In the genomic region with DNA sequence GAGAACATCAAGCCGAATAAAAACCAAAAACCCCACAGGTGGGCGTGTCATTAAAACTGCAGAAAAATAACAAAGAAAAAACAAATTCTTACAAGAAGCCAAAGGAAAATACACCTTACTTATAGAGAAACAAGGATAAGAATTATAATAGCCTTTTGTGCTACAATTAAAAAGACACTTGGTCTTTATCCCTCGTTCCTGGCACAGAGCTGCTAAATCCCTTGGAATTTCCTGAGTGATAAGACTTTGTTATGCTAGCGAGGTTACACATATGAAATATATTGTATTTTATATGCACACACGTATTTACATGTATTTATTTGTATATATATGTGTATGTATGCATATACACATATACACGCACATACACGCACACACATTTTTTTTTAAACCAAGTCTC, we compare ENCODE assay signal across 29 cellular contexts.
"Had no signal": no experiment of that assay in that cellular context is flagged by ENCODE, and none has a peak within 500 bp of the region (broad histone marks: within the 10 kb centered on the region; RNA-seq: fewer than 3 reads in every experiment).

No MANE protein-coding gene starts in this region.

- H3K27ac ChIP-seq: body of pancreas, epithelial cell of prostate, esophagus squamous epithelium had no signal

- H3K4me3 Mint-ChIP-seq: activated CD4-positive, alpha-beta memory T cell treated with anti-CD3 and anti-CD28 coated beads, Interleukin-2, amount 10 ng/mL, durations not matched to agents 7 days and 5 days; activated CD4-positive, alpha-beta T cell treated with anti-CD3 and anti-CD28 coated beads for 36 hours; activated CD4-positive, alpha-beta T cell treated with anti-CD3 and anti-CD28 coated beads, Interleukin-2, amount 10 ng/mL, durations not matched to agents 24 days and 14 days; activated naive CD8-positive, alpha-beta T cell; activated T-cell treated with anti-CD3 and anti-CD28 coated beads, Interleukin-2, amount 50 U/mL, for 24 hours; activated T-cell treated with anti-CD3 and anti-CD28 coated beads, Interleukin-2, amount 50 U/mL, for 72 hours; activated T-helper 17 cell treated with anti-CD3 and anti-CD28 coated beads, Interleukin-2, amount 50 U/mL, for 72 hours; effector memory CD8-positive, alpha-beta T cell had no signal

- H3K27me3 ChIP-seq: body of pancreas, esophagus squamous epithelium had no signal

- H3K36me3 ChIP-seq: esophagus squamous epithelium had no signal

- H3K4me3 ChIP-seq: body of pancreas, esophagus squamous epithelium had no signal

- ATAC-seq: activated CD4-positive, alpha-beta T cell treated with anti-CD3 and anti-CD28 coated beads for 36 hours; activated T-cell treated with anti-CD3 and anti-CD28 coated beads, Interleukin-2, amount 50 U/mL, for 72 hours; activated T-helper 17 cell treated with anti-CD3 and anti-CD28 coated beads, Interleukin-2, amount 50 U/mL, for 72 hours; body of pancreas; effector memory CD8-positive, alpha-beta T cell had no signal

- H3K27me3 Mint-ChIP-seq: activated CD4-positive, alpha-beta memory T cell treated with anti-CD3 and anti-CD28 coated beads, Interleukin-2, amount 10 ng/mL, durations not matched to agents 7 days and 5 days; activated CD4-positive, alpha-beta T cell treated with anti-CD3 and anti-CD28 coated beads, Interleukin-2, amount 10 ng/mL, durations not matched to agents 24 days and 14 days; activated naive CD8-positive, alpha-beta T cell; activated T-cell treated with anti-CD3 and anti-CD28 coated beads, Interleukin-2, amount 50 U/mL, for 24 hours; effector memory CD8-positive, alpha-beta T cell had no signal

- H3K4me1 ChIP-seq: body of pancreas, esophagus squamous epithelium had no signal

- H3K9me3 Mint-ChIP-seq: activated CD4-positive, alpha-beta memory T cell treated with anti-CD3 and anti-CD28 coated beads, Interleukin-2, amount 10 ng/mL, durations not matched to agents 7 days and 5 days; activated CD4-positive, alpha-beta T cell treated with anti-CD3 and anti-CD28 coated beads, Interleukin-2, amount 10 ng/mL, durations not matched to agents 24 days and 14 days; activated T-cell treated with anti-CD3 and anti-CD28 coated beads, Interleukin-2, amount 50 U/mL, for 24 hours had no signal

- H3K4me1 Mint-ChIP-seq: activated CD4-positive, alpha-beta memory T cell treated with anti-CD3 and anti-CD28 coated beads, Interleukin-2, amount 10 ng/mL, durations not matched to agents 7 days and 5 days; activated CD4-positive, alpha-beta T cell treated with anti-CD3 and anti-CD28 coated beads for 36 hours; activated CD4-positive, alpha-beta T cell treated with anti-CD3 and anti-CD28 coated beads, Interleukin-2, amount 10 ng/mL, durations not matched to agents 24 days and 14 days; activated T-helper 17 cell treated with anti-CD3 and anti-CD28 coated beads, Interleukin-2, amount 50 U/mL, for 72 hours had no signal

- H3K36me3 Mint-ChIP-seq: activated naive CD8-positive, alpha-beta T cell had no signal

- DNase-seq: activated CD4-positive, alpha-beta memory T cell treated with anti-CD3 and anti-CD28 coated beads, Interleukin-2, amount 10 ng/mL, durations not matched to agents 7 days and 5 days; activated CD4-positive, alpha-beta T cell treated with anti-CD3 and anti-CD28 coated beads for 36 hours; activated CD4-positive, alpha-beta T cell treated with anti-CD3 and anti-CD28 coated beads, Interleukin-2, amount 10 ng/mL, durations not matched to agents 24 days and 14 days; activated CD4-positive, alpha-beta T cell treated with anti-CD3 and anti-CD28 coated beads, Interleukin-2, amount 50 U/mL, for 4 hours; activated CD4-positive, CD25-positive, alpha-beta regulatory T cell; activated CD4-positive, CD25-positive, alpha-beta regulatory T cell treated with anti-CD3 and anti-CD28 coated beads, Interleukin-2, amount 50 U/mL, for 72 hours; activated CD8-positive, alpha-beta memory T cell treated with anti-CD3 and anti-CD28 coated beads, Interleukin-2, amount 50 U/mL, for 48 hours; activated effector memory CD4-positive, alpha-beta T cell treated with Interleukin-2 at 50 U/mL for 16 hours; activated gamma-delta T cell treated with Interleukin-2 at 50 U/mL for 16 hours; activated naive CD4-positive, alpha-beta T cell treated with anti-CD3 and anti-CD28 coated beads, Interleukin-2, amount 50 U/mL, for 16 hours; activated naive CD4-positive, alpha-beta T cell treated with Interleukin-2 at 50 U/mL for 16 hours; activated T-cell treated with anti-CD3 and anti-CD28 coated beads for 4 hours; activated T-cell treated with anti-CD3 and anti-CD28 coated beads, Interleukin-2, amount 50 U/mL, for 24 hours; activated T-cell treated with anti-CD3 and anti-CD28 coated beads, Interleukin-2, amount 50 U/mL, for 72 hours; amygdala; aorta; body of pancreas; caudate nucleus; cortex of kidney; dermis blood vessel endothelial cell; effector CD4-positive, alpha-beta T cell; effector memory CD8-positive, alpha-beta T cell; esophagus squamous epithelium; foreskin fibroblast; head of caudate nucleus; T-helper 2 cell had no signal

- H3K9me3 ChIP-seq: body of pancreas, esophagus squamous epithelium had no signal

- H3K27ac Mint-ChIP-seq: activated CD4-positive, alpha-beta memory T cell treated with anti-CD3 and anti-CD28 coated beads, Interleukin-2, amount 10 ng/mL, durations not matched to agents 7 days and 5 days; activated CD4-positive, alpha-beta T cell treated with anti-CD3 and anti-CD28 coated beads for 36 hours; activated CD4-positive, alpha-beta T cell treated with anti-CD3 and anti-CD28 coated beads, Interleukin-2, amount 10 ng/mL, durations not matched to agents 24 days and 14 days; activated naive CD8-positive, alpha-beta T cell; activated T-cell treated with anti-CD3 and anti-CD28 coated beads, Interleukin-2, amount 50 U/mL, for 24 hours; activated T-cell treated with anti-CD3 and anti-CD28 coated beads, Interleukin-2, amount 50 U/mL, for 72 hours; activated T-helper 17 cell treated with anti-CD3 and anti-CD28 coated beads, Interleukin-2, amount 50 U/mL, for 72 hours; effector memory CD8-positive, alpha-beta T cell had no signal
